ENCODE assay signal across 1 cellular context in the genomic region with DNA sequence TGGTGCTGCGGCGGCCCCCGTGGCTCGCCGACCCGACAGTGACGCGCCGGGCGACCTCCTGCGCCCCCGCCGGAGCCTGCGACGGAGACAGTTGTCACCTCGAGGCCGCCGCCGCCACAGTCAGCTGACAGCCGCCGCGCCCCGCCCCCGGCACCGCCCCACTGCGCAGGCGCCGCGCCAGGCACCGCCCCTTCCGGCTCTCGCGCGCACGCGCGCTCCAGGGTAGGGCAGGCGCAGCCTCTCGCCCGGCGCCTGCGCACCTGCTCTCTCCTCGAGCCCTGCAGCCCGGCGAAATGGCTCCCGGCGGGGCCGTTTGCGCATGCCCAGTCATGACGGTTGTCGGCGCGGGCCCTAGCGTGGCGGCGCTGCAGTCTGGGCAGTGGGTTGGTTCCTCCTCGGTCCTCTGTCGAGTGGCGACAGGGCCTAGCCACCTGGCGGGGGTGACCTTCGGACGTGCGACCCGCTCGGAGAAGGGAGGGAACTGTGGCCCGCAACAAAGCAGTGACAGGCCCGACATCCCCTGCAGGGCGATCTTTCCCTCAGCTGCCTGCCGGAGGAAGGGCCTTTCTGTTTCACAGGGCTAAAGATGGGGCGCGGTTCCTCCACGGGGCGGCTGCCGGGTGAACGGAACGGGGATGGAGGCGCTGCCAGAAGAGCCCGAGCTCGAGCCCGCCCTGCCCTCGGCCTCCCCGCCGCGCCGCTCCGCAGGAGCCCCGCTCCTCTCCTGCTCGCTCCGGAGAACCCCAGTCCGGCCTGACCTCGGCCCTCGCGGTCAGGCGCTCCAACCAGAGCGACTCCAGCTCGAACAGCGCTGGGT.
TF ChIP-seq lines count a peak whose summit lies in the region.

A gene (minus strand): TSS at position 135 of the 817 bp plus-strand sequence. CDS start 134 bp downstream, at position 1.

TF ChIP-seq in GM23338, 12 proteins besides CTCF, POLR2A, EP300 and RAD21 (continued from another document):
- TF ChIP-seq ZNF114 (CRISPR knock-in tag; IDR thresholded peaks at IDR 0.05), result no peak
- peak; percentile 67 for TF ChIP-seq CREB1 (CRISPR knock-in tag; IDR thresholded peaks at IDR 0.05; ENCODE audit: low read depth)
- TF ChIP-seq EZH2 (IDR thresholded peaks at IDR 0.05; ENCODE audit: low read depth, unreplicated experiment), result no peak
TF ChIP-seq in GM23338: peak in this region for 2.
